3 cellular contexts compared by ENCODE assay signal in genomic region chr3:89619263-89619662, GRCh38.
"Had no signal": no experiment of that assay in that cellular context is flagged by ENCODE, and none has a peak within 500 bp of the region (broad histone marks: within the 10 kb centered on the region; RNA-seq: fewer than 3 reads in every experiment).

No MANE protein-coding gene starts in this region.

- DNase-seq: GDM1, GF-D8 had no signal

- H3K4me3 ChIP-seq: GM12878 had no signal
